In genomic region chr7:96311967-96312366, GRCh38 we compare ENCODE assay signal across 13 cellular contexts. TPM values are rescaled to one million over a fixed set of nuclear protein-coding genes. Genes with fewer than 3 reads are reported as not detected.
DNase-seq lines count a peak whose midpoint lies in the region; ATAC-seq and TF ChIP-seq lines count a peak whose summit lies in the region.
"Had no signal": no experiment of that assay in that cellular context is flagged by ENCODE, and none has a peak within 500 bp of the region (broad histone marks: within the 10 kb centered on the region; RNA-seq: fewer than 3 reads in every experiment).

No MANE protein-coding gene starts in this region.

- intact Hi-C loops in Right ventricle myocardium inferior (cut with DNase I) (no loop called here), cardiac septum (cut with DNase I) (no loop called here), dorsolateral prefrontal cortex (cut with DNase I) (no loop called here)

- H3K27ac ChIP-seq in dorsolateral prefrontal cortex = peak overlapping the region in 53 of 59 donors; percentile 31 to 85 (median 67)
- H3K27ac ChIP-seq in lung (ENCODE audit: low read depth in 1 of 2, low read length in 1 of 2) = no peak overlapping the region
- H3K27ac ChIP-seq: A549, esophagus squamous epithelium had no signal

- peak; percentile 72 for DNase-seq in Right ventricle myocardium inferior (ENCODE audit: missing footprints)
- DNase-seq in cardiac septum (ENCODE audit: low spot score) = no peak
- no peak for DNase-seq in dorsolateral prefrontal cortex
- no peak for DNase-seq in lung (ENCODE audit: low spot score)
- no peak for DNase-seq in A172 (ENCODE audit: low spot score)
- DNase-seq in COR-L47 (lab: John Stamatoyannopoulos, UW) = no peak
- DNase-seq: activated CD8-positive, alpha-beta memory T cell treated with anti-CD3 and anti-CD28 coated beads for 24 hours; esophagus squamous epithelium; NCI-H510A treated with DMSO at 0.1 percent for 48 hours; T-helper 1 cell had no signal

- peaks cover 8 to 43% of the 10 kb centered on the region in 2 donors for H3K4me1 ChIP-seq in lung (ENCODE audit: control insufficient read depth in 2 of 2, insufficient read depth in 2 of 2, low read length in 2 of 2)

- TF ChIP-seq CTCF in dorsolateral prefrontal cortex (IDR thresholded peaks at IDR 0.05 in 54 of 56, conservative IDR thresholded peaks at IDR 0.05 in 2 of 56; ENCODE audit: low read depth in 1 of 56, partially characterized antibody in 56 of 56) = no peak
- TF ChIP-seq CTCF in lung (IDR thresholded peaks at IDR 0.05; ENCODE audit: control extremely low read depth, extremely low read depth) = no peak

- H3K27me3 ChIP-seq in dorsolateral prefrontal cortex (no peaks in the 10 kb centered on the region), lung (ENCODE audit: control insufficient read depth, insufficient read depth) (no peaks in the 10 kb centered on the region)
- H3K27me3 ChIP-seq: esophagus squamous epithelium had no signal

- ATAC-seq in Right ventricle myocardium inferior = peak; percentile 83
- ATAC-seq in lung (ENCODE audit: insufficient read depth, low FRiP score) = peak; percentile 74
- ATAC-seq in GM21390 (IDR thresholded peaks at IDR 0.05; ENCODE audit: unreplicated experiment) = no peak
- no peak for ATAC-seq in GM21367 (IDR thresholded peaks at IDR 0.05; ENCODE audit: unreplicated experiment)
- ATAC-seq: A549 had no signal

- H3K4me3 ChIP-seq in dorsolateral prefrontal cortex = peak overlapping the region in 4 of 59 donors; percentile 0 to 8 (median 6)
- H3K4me3 ChIP-seq in lung = no peak overlapping the region
- H3K4me3 ChIP-seq: A549, esophagus squamous epithelium had no signal

- WGBS in lung, 2 donors = 50 to 55% methylated on average over 2 of the region's 2 CpGs

- peaks cover 0 to 1% of the 10 kb centered on the region in 2 donors for H3K36me3 ChIP-seq in lung (ENCODE audit: control insufficient read depth in 2 of 2, insufficient read depth in 2 of 2, low read length in 2 of 2)

- H3K9me3 ChIP-seq in lung (ENCODE audit: control insufficient read depth in 2 of 2, insufficient read depth in 1 of 2, low read length in 1 of 2) = no peaks in the 10 kb centered on the region
- H3K9me3 ChIP-seq: A549, esophagus squamous epithelium had no signal

RNA-seq across cellular contexts. Expression of gene SLC25A13, which starts 9.9 kb away (rescaled TPM):
- total RNA-seq in Right ventricle myocardium inferior (10.7 TPM), cardiac septum (10.5 TPM), dorsolateral prefrontal cortex (10 to 100 TPM in 117 of 120 experiments, 1 to 10 TPM in 3; 8.6 to 61.9 (median 21.0) TPM), lung (10 to 100 TPM; 23.0 to 40.8 TPM)
- polyA plus RNA-seq in lung = 10 to 100 TPM in 1 of 2 donors, 1 to 10 TPM in 1; 7.8 to 16.1 TPM
- total RNA-seq in A172 (2014; rRNA removed; shearing (Covaris generic)) = 71.3 and 73.5 TPM in 2 replicates

Comparison
In these comparisons a context has a peak if more than half of its experiments do, and no peak if none do; other contexts are left out.
1. ATAC-seq: peak in Right ventricle myocardium inferior (single experiment) and lung (single experiment); none in GM21390 (single experiment) and GM21367 (single experiment).
2. H3K27ac ChIP-seq: peak in dorsolateral prefrontal cortex (53 of 59); none in lung (0 of 2).